24 cellular contexts compared by ENCODE assay signal in the genomic region with DNA sequence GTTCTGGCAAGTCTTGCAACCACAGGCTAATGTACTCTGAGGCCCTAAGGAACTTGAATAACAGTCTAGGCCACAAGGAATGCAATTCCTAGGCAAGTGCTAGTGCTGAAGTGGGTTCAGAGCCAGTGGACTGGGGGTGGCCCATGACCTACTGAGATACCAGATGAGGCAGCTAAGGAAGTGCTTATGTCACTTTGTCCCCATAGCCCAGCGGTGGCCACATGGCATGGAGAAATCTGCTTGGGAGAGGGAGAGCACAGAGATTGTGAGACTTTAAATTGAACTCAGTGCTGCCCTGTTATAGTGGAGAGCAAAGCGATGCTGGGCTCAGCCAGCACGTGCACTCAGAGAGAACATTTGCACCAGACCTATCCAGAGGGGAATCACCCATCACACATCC.
A peak's percentile ranks its signal among the peaks of the same experiment; 100 is the strongest.
DNase-seq lines count a peak whose midpoint lies in the region; ATAC-seq and TF ChIP-seq lines count a peak whose summit lies in the region.
"Had no signal": no experiment of that assay in that cellular context is flagged by ENCODE, and none has a peak within 500 bp of the region (broad histone marks: within the 10 kb centered on the region; RNA-seq: fewer than 3 reads in every experiment).

No MANE protein-coding gene starts in this region.

- H3K9me3 ChIP-seq in endodermal cell (ENCODE audit: control insufficient read depth, low read length) = peaks cover 16% of the 10 kb centered on the region
- no peaks in the 10 kb centered on the region for H3K9me3 ChIP-seq in aorta (ENCODE audit: control insufficient read depth, low read length)
- H3K9me3 ChIP-seq in left ventricle myocardium inferior (replicated peaks) = peaks cover 2% of the 10 kb centered on the region
- H3K9me3 ChIP-seq: BE2C, BLaER1 had no signal

- H3K27ac Mint-ChIP-seq in endodermal cell (peak overlapping the region; percentile 45), neural crest cell (ENCODE audit: unreplicated experiment) (peak overlapping the region; percentile 83)
- H3K27ac Mint-ChIP-seq: CD14-positive monocyte; CD4-positive, alpha-beta memory T cell; CD4-positive, CD25-positive, alpha-beta regulatory T cell; CD8-positive, alpha-beta memory T cell had no signal

- H3K9ac ChIP-seq in endodermal cell (ENCODE audit: extremely low read depth, low read length, poor library complexity, severe bottlenecking) = no peak overlapping the region
- H3K9ac ChIP-seq: BLaER1 had no signal

- WGBS in endodermal cell (ENCODE audit: insufficient coverage in 1 of 2, insufficient read length in 1 of 2), 2 experiments = 96% methylated on average over 3 of the region's 3 CpGs; no CpG with 5 or more reads in 1 of the 2 experiments
- 88 to 94% methylated on average over 3 of the region's 3 CpGs for WGBS in aorta, 2 donors

- H3K27me3 ChIP-seq in endodermal cell (ENCODE audit: control insufficient read depth, insufficient read depth, low read length, poor library complexity, severe bottlenecking) (no peaks in the 10 kb centered on the region), aorta (ENCODE audit: control insufficient read depth in 1 of 2, insufficient read depth in 2 of 2, low read length in 1 of 2) (peaks cover 0 to 2% of the 10 kb centered on the region in 2 donors), left ventricle myocardium inferior (ENCODE audit: low read depth) (no peaks in the 10 kb centered on the region)
- H3K27me3 ChIP-seq: BE2C, BLaER1 had no signal

- intact Hi-C loops in aorta (cut with DNase I) (no loop called here), left ventricle myocardium inferior (cut with micrococcal nuclease) (no loop called here)

- H3K4me1 ChIP-seq in endodermal cell (ENCODE audit: control insufficient read depth, insufficient read depth, low read length) (no peaks in the 10 kb centered on the region), aorta (ENCODE audit: control insufficient read depth in 1 of 2, insufficient read depth in 2 of 2, low read length in 2 of 2) (no peaks in the 10 kb centered on the region), left ventricle myocardium inferior (no peaks in the 10 kb centered on the region)
- H3K4me1 ChIP-seq: BE2C, BLaER1 had no signal

- H3K9me3 Mint-ChIP-seq in endodermal cell (peaks cover 8% of the 10 kb centered on the region), neural crest cell (no peaks in the 10 kb centered on the region)

- no peaks in the 10 kb centered on the region for H3K36me3 ChIP-seq in endodermal cell (ENCODE audit: control insufficient read depth, insufficient read depth, low read length)
- H3K36me3 ChIP-seq in aorta (ENCODE audit: control insufficient read depth in 1 of 2, insufficient read depth in 2 of 2, low read length in 1 of 2) = no peaks in the 10 kb centered on the region
- H3K36me3 ChIP-seq in left ventricle myocardium inferior = no peaks in the 10 kb centered on the region
- H3K36me3 ChIP-seq: BE2C, BLaER1 had no signal

- H3K4me3 ChIP-seq in endodermal cell (ENCODE audit: low read length) (no peak overlapping the region), aorta (ENCODE audit: low read length in 2 of 2) (no peak overlapping the region), left ventricle myocardium inferior (no peak overlapping the region)
- H3K4me3 ChIP-seq: BLaER1, GM12878 had no signal

- H3K4me1 Mint-ChIP-seq in endodermal cell (no peaks in the 10 kb centered on the region), neural crest cell (no peaks in the 10 kb centered on the region)
- H3K4me1 Mint-ChIP-seq: CD14-positive monocyte; CD4-positive, alpha-beta memory T cell; CD4-positive, CD25-positive, alpha-beta regulatory T cell; CD8-positive, alpha-beta memory T cell had no signal

- no peak overlapping the region for H3K27ac ChIP-seq in endodermal cell (ENCODE audit: low read depth, low read length)
- H3K27ac ChIP-seq in aorta (ENCODE audit: low read depth in 1 of 2, low read length in 2 of 2) = no peak overlapping the region
- H3K27ac ChIP-seq in left ventricle myocardium inferior (replicated peaks) = no peak overlapping the region
- H3K27ac ChIP-seq: BLaER1 had no signal

- TF ChIP-seq CTCF in endodermal cell (conservative IDR thresholded peaks at IDR 0.05) (no peak), neural crest cell (conservative IDR thresholded peaks at IDR 0.05) (no peak), left ventricle myocardium inferior (IDR thresholded peaks at IDR 0.05; ENCODE audit: borderline replicate concordance) (no peak)

- H3K27me3 Mint-ChIP-seq in endodermal cell (ENCODE audit: insufficient read depth) (no peaks in the 10 kb centered on the region), neural crest cell (ENCODE audit: low read depth) (no peaks in the 10 kb centered on the region)
- H3K27me3 Mint-ChIP-seq: CD4-positive, alpha-beta memory T cell; CD4-positive, CD25-positive, alpha-beta regulatory T cell; CD8-positive, alpha-beta memory T cell had no signal

- H3K36me3 Mint-ChIP-seq in endodermal cell (ENCODE audit: low read depth) (no peaks in the 10 kb centered on the region), neural crest cell (ENCODE audit: low read depth) (no peaks in the 10 kb centered on the region)
- H3K36me3 Mint-ChIP-seq: CD14-positive monocyte; CD4-positive, alpha-beta memory T cell; CD4-positive, CD25-positive, alpha-beta regulatory T cell; CD8-positive, alpha-beta memory T cell had no signal

- H3K4me3 Mint-ChIP-seq in endodermal cell (no peak overlapping the region), neural crest cell (no peak overlapping the region)
- H3K4me3 Mint-ChIP-seq: CD14-positive monocyte; CD4-positive, alpha-beta memory T cell; CD4-positive, CD25-positive, alpha-beta regulatory T cell; CD8-positive, alpha-beta memory T cell had no signal

- peak; percentile 26 for ATAC-seq in aorta (ENCODE audit: low FRiP score)
- ATAC-seq: GM12878 had no signal

- DNase-seq in endodermal cell = no peak
- no peak for DNase-seq in neural crest cell (ENCODE audit: low read depth, low spot score)
- no peak for DNase-seq in aorta
- no peak for DNase-seq in NCI-H2029 treated with DMSO at 0.1 percent for 48 hours (lab: John Stamatoyannopoulos, UW)
- no peak for DNase-seq in left ventricle myocardium inferior
- no peak for DNase-seq in SW 1271 (lab: John Stamatoyannopoulos, UW)
- DNase-seq: 8988T; ACHN; BE2C; C1 segment of cervical spinal cord; CD4-positive, alpha-beta memory T cell; CD4-positive, CD25-positive, alpha-beta regulatory T cell; CD8-positive, alpha-beta memory T cell; COR-L47; DMS 273 treated with DMSO at 0.1 percent for 48 hours; DMS153; DMS53; DMS79; DND-41; EL; GDM1 had no signal
